8 cellular contexts compared by ENCODE assay signal in the genomic region with DNA sequence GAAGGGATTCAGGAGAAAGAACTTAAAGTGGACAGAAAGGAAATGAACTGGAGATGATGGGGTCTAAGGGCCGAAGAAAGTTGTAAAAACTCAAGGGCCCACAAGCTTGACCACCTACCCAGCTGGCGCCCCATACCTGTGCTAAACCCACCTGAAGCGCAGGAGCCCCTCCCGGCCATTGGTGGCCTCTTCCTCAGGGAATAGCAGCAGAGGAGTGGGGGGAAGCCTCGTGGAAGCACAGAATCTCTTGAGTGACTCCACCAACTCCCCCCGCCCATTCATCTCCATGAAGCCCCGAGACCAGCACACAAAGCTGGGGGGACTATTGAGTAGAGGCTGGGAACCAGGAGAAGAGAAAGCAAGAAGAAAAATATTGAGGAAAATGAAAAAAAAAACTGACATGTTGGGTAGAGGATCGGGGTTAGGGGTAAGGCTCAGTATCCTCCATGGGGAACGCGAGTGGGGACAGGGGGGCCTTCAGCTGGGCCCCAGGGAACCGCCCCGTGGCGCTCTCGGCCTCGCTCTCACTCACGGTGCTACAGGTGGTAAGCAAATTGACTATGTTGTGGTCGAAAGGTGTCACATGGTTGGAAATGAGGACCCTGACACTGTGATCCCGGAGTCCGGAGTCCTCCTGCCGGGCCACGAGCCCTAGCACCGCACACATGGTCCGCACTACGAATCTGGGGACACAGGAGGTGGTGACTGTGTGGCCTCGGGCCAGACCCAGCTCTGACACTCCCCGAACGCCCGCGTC. TPM values are rescaled to one million over a fixed set of nuclear protein-coding genes. Genes with fewer than 3 reads are reported as not detected.
DNase-seq lines count a peak whose midpoint lies in the region; ATAC-seq, FAIRE-seq and TF ChIP-seq lines count a peak whose summit lies in the region.

No MANE protein-coding gene starts in this region.

- peaks cover 7% of the 10 kb centered on the region for H3K9me3 Mint-ChIP-seq in CD8-positive, alpha-beta T cell
- H3K9me3 Mint-ChIP-seq in chondrocyte (ENCODE audit: low read depth), result no peaks in the 10 kb centered on the region

- H3K27me3 ChIP-seq in CD8-positive, alpha-beta T cell (ENCODE audit: insufficient read depth, low read length), result no peaks in the 10 kb centered on the region
- no peaks in the 10 kb centered on the region for H3K27me3 ChIP-seq in mucosa of rectum (ENCODE audit: control insufficient read depth in 2 of 2, insufficient read depth in 2 of 2, low read length in 2 of 2)

- peak overlapping the region; percentile 95 for H3K27ac Mint-ChIP-seq in CD8-positive, alpha-beta T cell
- H3K27ac Mint-ChIP-seq in chondrocyte (ENCODE audit: unreplicated experiment), result peak overlapping the region; percentile 95

- DNase-seq in CD8-positive, alpha-beta T cell, result peak in 1 of 7 experiments; percentile 25
- DNase-seq in chondrocyte (ENCODE audit: low spot score) (peak; percentile 72), NCI-H2196 (lab: John Stamatoyannopoulos, UW; ENCODE audit: unreplicated experiment) (no peak), NCI-H345 (lab: John Stamatoyannopoulos, UW) (no peak), H54 (ENCODE audit: insufficient read length, low spot score) (no peak)

- FAIRE-seq in H54 (lab: Jason Lieb, UNC), result no peak

- peaks cover 42% of the 10 kb centered on the region for H3K36me3 Mint-ChIP-seq in CD8-positive, alpha-beta T cell
- peaks cover 23% of the 10 kb centered on the region for H3K36me3 Mint-ChIP-seq in chondrocyte (ENCODE audit: low read depth)

- H3K9ac ChIP-seq in mucosa of rectum (ENCODE audit: low read depth in 1 of 2, low read length in 2 of 2), result peak overlapping the region; percentile 88 to 96

- H3K27ac ChIP-seq in CD8-positive, alpha-beta T cell (ENCODE audit: low read depth, low read length), result peak overlapping the region; percentile 63
- H3K27ac ChIP-seq in KOPT-K1 (ENCODE audit: low read depth, low read length, poor library complexity, severe bottlenecking) (peak overlapping the region; percentile 91), mucosa of rectum (ENCODE audit: low read depth in 2 of 2, low read length in 2 of 2) (peak overlapping the region; percentile 87 to 90)

- no peak for TF ChIP-seq POLR2A in H54 (IDR thresholded peaks at IDR 0.05; ENCODE audit: low read depth, low read length)

- H3K4me3 ChIP-seq in CD8-positive, alpha-beta T cell (ENCODE audit: low read depth, low read length), result peak overlapping the region; percentile 95
- peak overlapping the region; percentile 94 to 97 for H3K4me3 ChIP-seq in mucosa of rectum (ENCODE audit: low read length in 2 of 2)

- H3K9me3 ChIP-seq in CD8-positive, alpha-beta T cell (ENCODE audit: low read length), result no peaks in the 10 kb centered on the region
- H3K9me3 ChIP-seq in KOPT-K1 (ENCODE audit: insufficient read depth, low read length, poor library complexity, severe bottlenecking) (no peaks in the 10 kb centered on the region), mucosa of rectum (ENCODE audit: control insufficient read depth in 2 of 2, low read length in 2 of 2) (no peaks in the 10 kb centered on the region)

- POLR2A ChIA-PET in CD8-positive, alpha-beta T cell (lab: Charles Lee), result interaction anchor here (0.7 to 3.9 kb wide), 15 partner anchors 12 to 701 kb away, joined by 3 to 28 read pairs (median 4); a partner anchor contains a TSS

- TF ChIP-seq CTCF in CD8-positive, alpha-beta T cell (IDR thresholded peaks at IDR 0.05), result no peak
- no peak for TF ChIP-seq CTCF in chondrocyte (IDR thresholded peaks at IDR 0.05)

- intact Hi-C loops in CD8-positive, alpha-beta T cell (cut with DNase I, micrococcal nuclease), result loop anchor here (1.0 to 5.0 kb wide), 9 partner anchors 21 to 1296 kb away; a partner anchor contains a TSS

- H3K4me1 Mint-ChIP-seq in CD8-positive, alpha-beta T cell (ENCODE audit: low read depth), result peaks cover 38% of the 10 kb centered on the region
- H3K4me1 Mint-ChIP-seq in chondrocyte (ENCODE audit: low read depth), result peaks cover 40% of the 10 kb centered on the region

- peaks cover 17% of the 10 kb centered on the region for H3K36me3 ChIP-seq in CD8-positive, alpha-beta T cell (ENCODE audit: insufficient read depth, low read length)
- H3K36me3 ChIP-seq in KOPT-K1 (ENCODE audit: insufficient read depth, low read length), result peaks cover 60% of the 10 kb centered on the region
- H3K36me3 ChIP-seq in mucosa of rectum (ENCODE audit: control insufficient read depth in 2 of 2, insufficient read depth in 2 of 2, low read length in 2 of 2), result peaks cover 18 to 37% of the 10 kb centered on the region in 2 donors

- CTCF ChIA-PET in CD8-positive, alpha-beta T cell (lab: Charles Lee), result interaction anchor here (0.7 to 5.1 kb wide), 3 partner anchors 16 to 74 kb away, joined by 3 to 43 read pairs (median 3); a partner anchor contains a TSS

- peak overlapping the region; percentile 93 for H3K4me3 Mint-ChIP-seq in CD8-positive, alpha-beta T cell
- peak overlapping the region; percentile 98 for H3K4me3 Mint-ChIP-seq in chondrocyte (ENCODE audit: unreplicated experiment)

- H3K4me1 ChIP-seq in CD8-positive, alpha-beta T cell (ENCODE audit: insufficient read depth, low read length), result peaks cover 25% of the 10 kb centered on the region
- peaks cover 32 to 33% of the 10 kb centered on the region in 2 donors for H3K4me1 ChIP-seq in mucosa of rectum (ENCODE audit: control insufficient read depth in 2 of 2, insufficient read depth in 2 of 2, low read length in 2 of 2)

- ATAC-seq in CD8-positive, alpha-beta T cell, result no peak
- peak; percentile 7 for ATAC-seq in GM21528 (IDR thresholded peaks at IDR 0.05; ENCODE audit: low FRiP score, unreplicated experiment)

- H3K27me3 Mint-ChIP-seq in CD8-positive, alpha-beta T cell (ENCODE audit: low read depth), result no peaks in the 10 kb centered on the region
- no peaks in the 10 kb centered on the region for H3K27me3 Mint-ChIP-seq in chondrocyte (ENCODE audit: low read depth)

RNA-seq across cellular contexts. Expression of a gene that starts 0.7 kb away (rescaled TPM):
- 100 to 1,000 TPM; 201 to 202 TPM for total RNA-seq in CD8-positive, alpha-beta T cell
- 76.8 to 94.3 TPM (median 79.8 TPM) in 3 replicates for total RNA-seq in chondrocyte

RNA-seq across cellular contexts. Expression of a gene that starts 1.0 kb away (rescaled TPM):
- 10 to 100 TPM; 15.7 TPM for total RNA-seq in CD8-positive, alpha-beta T cell
- total RNA-seq in chondrocyte, result 23.8 to 31.2 TPM (median 24.2 TPM) in 3 replicates

RNA-seq across cellular contexts. Expression of a gene that starts 2.7 kb away (rescaled TPM):
- under 1 TPM in 1 of 2 experiments, not detected in 1; 0.17 TPM for total RNA-seq in CD8-positive, alpha-beta T cell
- 0.34 TPM in 1 of 3 replicates, not detected in the others for total RNA-seq in chondrocyte

RNA-seq across cellular contexts. Expression of a gene that starts 14.5 kb away (rescaled TPM):
- not detected for total RNA-seq in CD8-positive, alpha-beta T cell
- total RNA-seq in chondrocyte, result 0.10 TPM in 1 of 3 replicates, not detected in the others

RNA-seq across cellular contexts. Expression of a gene that starts 21.3 kb away (rescaled TPM):
- total RNA-seq in CD8-positive, alpha-beta T cell, result 10 to 100 TPM; 18.6 to 22.9 TPM
- 26.1 to 30.7 TPM (median 30.0 TPM) in 3 replicates for total RNA-seq in chondrocyte
